ENCODE assay signal across 24 cellular contexts in the genomic region with DNA sequence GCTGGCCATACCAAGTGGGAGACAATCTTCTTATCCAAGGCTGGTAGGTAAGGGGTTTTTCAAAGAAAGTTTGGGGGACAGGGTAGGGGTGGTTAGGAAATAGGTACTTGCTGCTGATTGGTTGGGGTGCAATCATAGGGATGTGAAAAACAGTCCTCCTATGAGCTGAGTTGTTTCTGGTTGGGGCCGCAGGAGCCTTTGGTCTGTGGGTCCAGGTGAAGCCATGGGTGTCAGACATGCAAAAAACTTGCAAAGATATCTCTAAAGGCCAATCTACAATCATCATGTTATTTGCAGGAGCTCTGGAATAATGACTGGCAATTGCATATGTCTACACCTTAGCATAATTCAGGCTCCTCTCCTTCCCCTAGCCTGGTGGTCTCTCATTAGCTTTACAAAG.
DNase-seq lines count a peak whose midpoint lies in the region; ATAC-seq and TF ChIP-seq lines count a peak whose summit lies in the region.
"Had no signal": no experiment of that assay in that cellular context is flagged by ENCODE, and none has a peak within 500 bp of the region (broad histone marks: within the 10 kb centered on the region; RNA-seq: fewer than 3 reads in every experiment).

No MANE protein-coding gene starts in this region.

- H3K4me3 ChIP-seq in Panc1 (ENCODE audit: low read depth in 2 of 2, low read length in 2 of 2) (no peak overlapping the region), endodermal cell (ENCODE audit: low read length) (no peak overlapping the region), mesendoderm (ENCODE audit: low read length) (no peak overlapping the region)
- H3K4me3 ChIP-seq: BLaER1, GM12878 had no signal

- H3K36me3 Mint-ChIP-seq in endodermal cell (ENCODE audit: low read depth) = peaks cover 4% of the 10 kb centered on the region
- no peaks in the 10 kb centered on the region for H3K36me3 Mint-ChIP-seq in activated CD4-positive, alpha-beta T cell treated with anti-CD3 and anti-CD28 coated beads for 36 hours (ENCODE audit: low read depth)
- H3K36me3 Mint-ChIP-seq: CD14-positive monocyte; CD4-positive, alpha-beta memory T cell; CD4-positive, CD25-positive, alpha-beta regulatory T cell; CD8-positive, alpha-beta memory T cell had no signal

- in situ Hi-C loops in Panc1 (cut with HindIII; ENCODE audit: low pct_unique_long_range_greater_than_20kb, low sequenced_read_pairs) = no loop called here

- H3K4me1 Mint-ChIP-seq in endodermal cell = no peaks in the 10 kb centered on the region
- H3K4me1 Mint-ChIP-seq in activated CD4-positive, alpha-beta T cell treated with anti-CD3 and anti-CD28 coated beads for 36 hours = no peaks in the 10 kb centered on the region
- H3K4me1 Mint-ChIP-seq: CD14-positive monocyte; CD4-positive, alpha-beta memory T cell; CD4-positive, CD25-positive, alpha-beta regulatory T cell; CD8-positive, alpha-beta memory T cell had no signal

- intact Hi-C loops in Panc1 (cut with micrococcal nuclease; ENCODE audit: unreplicated experiment) = no loop called here
- intact Hi-C loops in activated CD4-positive, alpha-beta T cell treated with anti-CD3 and anti-CD28 coated beads for 36 hours (cut with DNase I, micrococcal nuclease) = no loop called here

- no peak overlapping the region for H2BK15ac ChIP-seq in mesendoderm (replicated peaks; ENCODE audit: low read depth)

- ATAC-seq in Panc1 (no peak), HG03196 (IDR thresholded peaks at IDR 0.05; ENCODE audit: unreplicated experiment) (no peak)
- no peak for ATAC-seq in activated CD4-positive, alpha-beta T cell treated with anti-CD3 and anti-CD28 coated beads for 36 hours
- ATAC-seq: GM12878 had no signal

- H3K79me2 ChIP-seq in mesendoderm (ENCODE audit: control insufficient read depth, insufficient read depth, low read length) = no peaks in the 10 kb centered on the region

- H3K36me3 ChIP-seq in Panc1 (ENCODE audit: control insufficient read depth, insufficient read depth, low read length) = no peaks in the 10 kb centered on the region; the same call in 1 of the 2 replicates
- no peaks in the 10 kb centered on the region for H3K36me3 ChIP-seq in endodermal cell (ENCODE audit: control insufficient read depth, insufficient read depth, low read length)
- no peaks in the 10 kb centered on the region for H3K36me3 ChIP-seq in mesendoderm (ENCODE audit: control insufficient read depth, insufficient read depth, low read length)
- H3K36me3 ChIP-seq: BE2C, BLaER1 had no signal

- H3K9me3 ChIP-seq in Panc1 (ENCODE audit: control insufficient read depth, insufficient read depth, low read depth, low read length) (peaks cover 6% of the 10 kb centered on the region), endodermal cell (ENCODE audit: control insufficient read depth, low read length) (peaks cover 13% of the 10 kb centered on the region)
- H3K9me3 ChIP-seq: BLaER1, Caco-2 had no signal

- H2BK5ac ChIP-seq in mesendoderm (ENCODE audit: low read length) = no peak overlapping the region

- H3K4me2 ChIP-seq in mesendoderm (ENCODE audit: low read length) = no peak overlapping the region
- H3K4me2 ChIP-seq: BLaER1 had no signal

- CTCF ChIA-PET in Panc1 (lab: Charles Lee) = no interaction called here
- CTCF ChIA-PET in activated CD4-positive, alpha-beta T cell treated with anti-CD3 and anti-CD28 coated beads for 36 hours (lab: Charles Lee) = no interaction called here

- H3K27me3 ChIP-seq in Panc1 (ENCODE audit: control insufficient read depth, insufficient read depth, low read length) (no peaks in the 10 kb centered on the region), endodermal cell (ENCODE audit: control insufficient read depth, insufficient read depth, low read length, poor library complexity, severe bottlenecking) (no peaks in the 10 kb centered on the region), mesendoderm (ENCODE audit: insufficient read depth, low read length, poor library complexity) (no peaks in the 10 kb centered on the region)
- H3K27me3 ChIP-seq: BE2C, BLaER1 had no signal

- H3K9ac ChIP-seq in endodermal cell (ENCODE audit: extremely low read depth, low read length, poor library complexity, severe bottlenecking) (no peak overlapping the region), mesendoderm (ENCODE audit: low read length) (no peak overlapping the region)
- H3K9ac ChIP-seq: BLaER1 had no signal

- H4K8ac ChIP-seq in mesendoderm (ENCODE audit: low read depth, low read length) = no peak overlapping the region

- H3K79me1 ChIP-seq in mesendoderm (ENCODE audit: low read length) = no peaks in the 10 kb centered on the region

- POLR2A ChIA-PET in Panc1 (lab: Charles Lee) = no interaction called here
- POLR2A ChIA-PET in activated CD4-positive, alpha-beta T cell treated with anti-CD3 and anti-CD28 coated beads for 36 hours (lab: Charles Lee) = no interaction called here

- 0 out of 2 replicates have a peak, but pooled peaks have one; percentile 3 for TF ChIP-seq CTCF in Panc1 (IDR thresholded peaks at IDR 0.05)
- TF ChIP-seq CTCF in endodermal cell (conservative IDR thresholded peaks at IDR 0.05) = no peak

- peaks cover 27% of the 10 kb centered on the region for H3K9me3 Mint-ChIP-seq in endodermal cell
- H3K9me3 Mint-ChIP-seq in activated CD4-positive, alpha-beta T cell treated with anti-CD3 and anti-CD28 coated beads for 36 hours (ENCODE audit: low read depth) = no peaks in the 10 kb centered on the region

- no peak overlapping the region for H3K56ac ChIP-seq in mesendoderm (ENCODE audit: low read length)

- no peak overlapping the region for H3K27ac Mint-ChIP-seq in endodermal cell
- H3K27ac Mint-ChIP-seq in activated CD4-positive, alpha-beta T cell treated with anti-CD3 and anti-CD28 coated beads for 36 hours = no peak overlapping the region
- H3K27ac Mint-ChIP-seq: CD14-positive monocyte; CD4-positive, alpha-beta memory T cell; CD4-positive, CD25-positive, alpha-beta regulatory T cell; CD8-positive, alpha-beta memory T cell had no signal

- DNase-seq in Panc1 (ENCODE audit: low read depth, low spot score) = no peak
- peak; percentile 56 for DNase-seq in endodermal cell
- peak; percentile 5 for DNase-seq in iPS DF 4.7 (ENCODE audit: extremely low read depth, low spot score)
- peak; percentile 39 for DNase-seq in mesendoderm
- no peak for DNase-seq in COLO829 (ENCODE audit: low spot score)
- DNase-seq in activated CD4-positive, alpha-beta T cell treated with anti-CD3 and anti-CD28 coated beads for 36 hours = no peak
- no peak for DNase-seq in DMS53 treated with DMSO at 0.1 percent for 48 hours (lab: John Stamatoyannopoulos, UW; ENCODE audit: unreplicated experiment)
- DNase-seq: 8988T; ACHN; BE2C; C1 segment of cervical spinal cord; Caco-2; Calu3; CD4-positive, alpha-beta memory T cell; CD4-positive, CD25-positive, alpha-beta regulatory T cell; CD8-positive, alpha-beta memory T cell; DMS79; DND-41; EL; GDM1 had no signal

- H3K4ac ChIP-seq in mesendoderm (ENCODE audit: low read depth, low read length) = no peak overlapping the region

- H3K27ac ChIP-seq in Panc1 (ENCODE audit: low read length) = no peak overlapping the region
- no peak overlapping the region for H3K27ac ChIP-seq in endodermal cell (ENCODE audit: low read depth, low read length)
- no peak overlapping the region for H3K27ac ChIP-seq in mesendoderm (ENCODE audit: low read depth, low read length)
- H3K27ac ChIP-seq: BLaER1 had no signal

- H4K5ac ChIP-seq in mesendoderm (ENCODE audit: low read length) = no peak overlapping the region

- no peak overlapping the region for H2AK5ac ChIP-seq in mesendoderm (ENCODE audit: low read length)

- H3K23ac ChIP-seq in mesendoderm (ENCODE audit: low read length) = no peak overlapping the region

- no peak overlapping the region for H3K4me3 Mint-ChIP-seq in endodermal cell
- H3K4me3 Mint-ChIP-seq in activated CD4-positive, alpha-beta T cell treated with anti-CD3 and anti-CD28 coated beads for 36 hours = no peak overlapping the region
- H3K4me3 Mint-ChIP-seq: CD4-positive, alpha-beta memory T cell; CD4-positive, CD25-positive, alpha-beta regulatory T cell; CD8-positive, alpha-beta memory T cell had no signal

- no peaks in the 10 kb centered on the region for H3K4me1 ChIP-seq in Panc1 (ENCODE audit: control insufficient read depth, insufficient read depth, low read length)
- no peaks in the 10 kb centered on the region for H3K4me1 ChIP-seq in endodermal cell (ENCODE audit: control insufficient read depth, insufficient read depth, low read length)
- no peaks in the 10 kb centered on the region for H3K4me1 ChIP-seq in mesendoderm (ENCODE audit: control insufficient read depth, low read depth, low read length)
- H3K4me1 ChIP-seq: BE2C, BLaER1, Caco-2 had no signal

- WGBS in endodermal cell (ENCODE audit: insufficient coverage in 1 of 2, insufficient read length in 1 of 2), 2 experiments = 76 to 83% methylated on average over 1 of the region's 1 CpG
- WGBS in mesendoderm (ENCODE audit: extremely low coverage, insufficient coverage, low lambda C conversion rate) = no CpG with 5 or more reads among the region's 1 CpG

- no peak overlapping the region for H3K18ac ChIP-seq in mesendoderm (ENCODE audit: low read length)

- H3K27me3 Mint-ChIP-seq in endodermal cell (ENCODE audit: insufficient read depth) = no peaks in the 10 kb centered on the region
- no peaks in the 10 kb centered on the region for H3K27me3 Mint-ChIP-seq in activated CD4-positive, alpha-beta T cell treated with anti-CD3 and anti-CD28 coated beads for 36 hours
- H3K27me3 Mint-ChIP-seq: CD4-positive, alpha-beta memory T cell; CD4-positive, CD25-positive, alpha-beta regulatory T cell; CD8-positive, alpha-beta memory T cell had no signal

- H2BK120ac ChIP-seq in mesendoderm (ENCODE audit: low read depth, low read length) = no peak overlapping the region

- no TSS peak for BruUV-seq in Panc1 (replicated peaks; lab: Mats Ljungman, UMichigan)

Comparison
In these comparisons a context has a peak if more than half of its experiments do, and no peak if none do; other contexts are left out.
1. DNase-seq: peak in endodermal cell (single experiment), iPS DF 4.7 (single experiment) and mesendoderm (single experiment); none in Panc1 (single experiment), COLO829 (single experiment), activated CD4-positive, alpha-beta T cell treated with anti-CD3 and anti-CD28 coated beads for 36 hours (single experiment) and DMS53 treated with DMSO at 0.1 percent for 48 hours (single experiment).